In the genomic region with DNA sequence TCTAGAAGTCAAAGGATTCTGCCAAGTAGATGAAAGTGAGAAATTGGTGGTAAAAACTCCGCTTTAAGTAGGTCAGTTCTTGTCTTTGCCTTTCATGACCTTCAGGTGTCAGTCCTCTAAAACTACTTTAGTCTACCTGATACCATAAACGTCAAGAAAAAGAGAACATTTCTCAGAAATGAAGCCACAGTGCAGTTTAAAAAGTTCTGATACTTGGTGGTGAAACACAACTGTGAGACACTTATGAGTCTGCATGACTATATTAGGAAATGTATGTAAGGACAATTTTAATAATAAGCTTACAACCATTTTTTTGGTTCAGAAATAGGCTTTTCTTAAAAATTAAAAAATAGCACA, we compare ENCODE assay signal across 20 cellular contexts.
DNase-seq lines count a peak whose midpoint lies in the region; ATAC-seq and TF ChIP-seq lines count a peak whose summit lies in the region.
"Had no signal": no experiment of that assay in that cellular context is flagged by ENCODE, and none has a peak within 500 bp of the region (broad histone marks: within the 10 kb centered on the region; RNA-seq: fewer than 3 reads in every experiment).

No MANE protein-coding gene starts in this region.

- TF ChIP-seq CTCF in osteoblast (IDR thresholded peaks at IDR 0.05; ENCODE audit: extremely low read depth, low read depth, low read length) (no peak), left ventricle myocardium inferior (IDR thresholded peaks at IDR 0.05; ENCODE audit: borderline replicate concordance) (no peak)

- H3K27me3 ChIP-seq in osteoblast (ENCODE audit: insufficient read depth, low read length), result no peaks in the 10 kb centered on the region
- no peaks in the 10 kb centered on the region for H3K27me3 ChIP-seq in left ventricle myocardium inferior (ENCODE audit: low read depth)

- no peaks in the 10 kb centered on the region for H4K20me1 ChIP-seq in osteoblast (ENCODE audit: insufficient read depth, low read length)

- intact Hi-C loops in left ventricle myocardium inferior (cut with micrococcal nuclease), result no loop called here
- intact Hi-C loops in left colon (cut with DNase I, micrococcal nuclease), result no loop called here

- H3K9me3 ChIP-seq in osteoblast (ENCODE audit: low read depth, low read length) (no peaks in the 10 kb centered on the region), left ventricle myocardium inferior (replicated peaks) (peaks cover 8% of the 10 kb centered on the region)

- no peaks in the 10 kb centered on the region for H3K36me3 ChIP-seq in osteoblast (ENCODE audit: insufficient read depth, low read length)
- no peaks in the 10 kb centered on the region for H3K36me3 ChIP-seq in left ventricle myocardium inferior

- peak overlapping the region; percentile 43 for H3K4me2 ChIP-seq in osteoblast (ENCODE audit: insufficient read depth, low read length)

- CTCF ChIA-PET in activated CD4-positive, alpha-beta T cell treated with anti-CD3 and anti-CD28 coated beads, Interleukin-2, amount 10 ng/mL, durations not matched to agents 7 days and 5 days (lab: Charles Lee), result no interaction called here

- peaks cover 5% of the 10 kb centered on the region for H3K9me3 Mint-ChIP-seq in activated CD4-positive, alpha-beta T cell treated with anti-CD3 and anti-CD28 coated beads, Interleukin-2, amount 10 ng/mL, durations not matched to agents 7 days and 5 days
- H3K9me3 Mint-ChIP-seq: activated B cell treated with CpG ODN at 0.5 μM for 24 hours had no signal

- no peak overlapping the region for H3K4me3 ChIP-seq in osteoblast (ENCODE audit: insufficient read depth, low read length)
- H3K4me3 ChIP-seq in left ventricle myocardium inferior, result no peak overlapping the region
- H3K4me3 ChIP-seq: coronary artery had no signal

- H2AFZ ChIP-seq in osteoblast (ENCODE audit: low read length), result peak overlapping the region; percentile 13

- POLR2A ChIA-PET in activated CD4-positive, alpha-beta T cell treated with anti-CD3 and anti-CD28 coated beads, Interleukin-2, amount 10 ng/mL, durations not matched to agents 7 days and 5 days (lab: Charles Lee), result no interaction called here

- H3K4me3 Mint-ChIP-seq in activated CD4-positive, alpha-beta T cell treated with anti-CD3 and anti-CD28 coated beads, Interleukin-2, amount 10 ng/mL, durations not matched to agents 7 days and 5 days, result no peak overlapping the region
- H3K4me3 Mint-ChIP-seq: activated B cell treated with CpG ODN at 0.5 μM for 24 hours; immature natural killer cell; natural killer cell treated with Interleukin-12 subunit alpha and Interleukin-12 subunit beta and Interleukin-15 and Interleukin-18, amount 100 ng/mL, for 72 hours had no signal

- ATAC-seq in GM18870 (IDR thresholded peaks at IDR 0.05; ENCODE audit: unreplicated experiment), result peak; percentile 80
- ATAC-seq in HG02623 (IDR thresholded peaks at IDR 0.05; ENCODE audit: unreplicated experiment), result peak; percentile 68
- peak; percentile 70 for ATAC-seq in HG03520 (IDR thresholded peaks at IDR 0.05; ENCODE audit: unreplicated experiment)
- ATAC-seq in HG03378 (IDR thresholded peaks at IDR 0.05; ENCODE audit: unreplicated experiment), result no peak
- ATAC-seq in left colon, result no peak
- ATAC-seq: natural killer cell treated with Interleukin-12 subunit alpha and Interleukin-12 subunit beta and Interleukin-15 and Interleukin-18, amount 100 ng/mL, for 72 hours; Right ventricle myocardium inferior had no signal

- H3K79me2 ChIP-seq in osteoblast (ENCODE audit: insufficient read depth, low read length), result no peaks in the 10 kb centered on the region

- H3K4me1 Mint-ChIP-seq in activated CD4-positive, alpha-beta T cell treated with anti-CD3 and anti-CD28 coated beads, Interleukin-2, amount 10 ng/mL, durations not matched to agents 7 days and 5 days, result no peaks in the 10 kb centered on the region
- H3K4me1 Mint-ChIP-seq: activated B cell treated with CpG ODN at 0.5 μM for 24 hours, immature natural killer cell had no signal

- H3K27ac ChIP-seq in osteoblast (ENCODE audit: low read depth, low read length) (peak overlapping the region; percentile 63), left ventricle myocardium inferior (replicated peaks) (no peak overlapping the region)

- H3K36me3 Mint-ChIP-seq in activated CD4-positive, alpha-beta T cell treated with anti-CD3 and anti-CD28 coated beads, Interleukin-2, amount 10 ng/mL, durations not matched to agents 7 days and 5 days (ENCODE audit: low read depth), result no peaks in the 10 kb centered on the region

- DNase-seq in osteoblast (ENCODE audit: insufficient read length, low spot score, missing footprints) (no peak), left ventricle myocardium inferior (no peak), left colon (no peak)
- DNase-seq in activated CD4-positive, alpha-beta T cell treated with anti-CD3 and anti-CD28 coated beads, Interleukin-2, amount 10 ng/mL, durations not matched to agents 7 days and 5 days, result no peak
- DNase-seq: activated B cell treated with CpG ODN at 0.5 μM for 24 hours; aorta; Calu3; GDM1; immature natural killer cell; mammary epithelial cell; NCI-H1092; NCI-H2227 treated with DMSO at 0.1 percent for 48 hours; NK-92 treated with Interleukin-12 subunit alpha and Interleukin-12 subunit beta, amount 100 ng/mL, for 24 hours had no signal

- no peak overlapping the region for H3K27ac Mint-ChIP-seq in activated CD4-positive, alpha-beta T cell treated with anti-CD3 and anti-CD28 coated beads, Interleukin-2, amount 10 ng/mL, durations not matched to agents 7 days and 5 days
- H3K27ac Mint-ChIP-seq: activated B cell treated with CpG ODN at 0.5 μM for 24 hours; immature natural killer cell; natural killer cell treated with Interleukin-12 subunit alpha and Interleukin-12 subunit beta and Interleukin-15 and Interleukin-18, amount 100 ng/mL, for 72 hours had no signal

- H3K4me1 ChIP-seq in osteoblast (ENCODE audit: insufficient read depth, low read length) (peaks cover 17% of the 10 kb centered on the region), left ventricle myocardium inferior (no peaks in the 10 kb centered on the region)

- H3K27me3 Mint-ChIP-seq in activated CD4-positive, alpha-beta T cell treated with anti-CD3 and anti-CD28 coated beads, Interleukin-2, amount 10 ng/mL, durations not matched to agents 7 days and 5 days, result no peaks in the 10 kb centered on the region
- H3K27me3 Mint-ChIP-seq: activated B cell treated with CpG ODN at 0.5 μM for 24 hours; natural killer cell treated with Interleukin-12 subunit alpha and Interleukin-12 subunit beta and Interleukin-15 and Interleukin-18, amount 100 ng/mL, for 72 hours had no signal

Comparison
In these comparisons a context has a peak if more than half of its experiments do, and no peak if none do; other contexts are left out.
1. ATAC-seq: peak in GM18870 (single experiment), HG02623 (single experiment) and HG03520 (single experiment); none in HG03378 (single experiment) and left colon (single experiment).